ENCODE assay signal across 15 cellular contexts in genomic region chr10:57844387-57844998, GRCh38.
A peak's percentile ranks its signal among the peaks of the same experiment; 100 is the strongest.
DNase-seq lines count a peak whose midpoint lies in the region; ATAC-seq and TF ChIP-seq lines count a peak whose summit lies in the region.
"Had no signal": no experiment of that assay in that cellular context is flagged by ENCODE, and none has a peak within 500 bp of the region (broad histone marks: within the 10 kb centered on the region; RNA-seq: fewer than 3 reads in every experiment).

No MANE protein-coding gene starts in this region.

- ATAC-seq in mucosa of descending colon, result peak; percentile 23
- ATAC-seq in GM21723 (IDR thresholded peaks at IDR 0.05; ENCODE audit: unreplicated experiment), result no peak
- ATAC-seq: HCT116, PC-3 had no signal

- H3K4me1 ChIP-seq in HAP-1 (peaks cover 70% of the 10 kb centered on the region), mucosa of descending colon (ENCODE audit: low read depth) (peaks cover 4% of the 10 kb centered on the region)
- H3K4me1 ChIP-seq: SJSA1 had no signal

- no peak overlapping the region for H3K4me3 ChIP-seq in HAP-1
- no peak overlapping the region for H3K4me3 ChIP-seq in mucosa of descending colon
- H3K4me3 ChIP-seq: SJSA1 had no signal

- H3K27me3 ChIP-seq in HAP-1 (ENCODE audit: low read depth), result no peaks in the 10 kb centered on the region

- DNase-seq in HAP-1 (ENCODE audit: low spot score in 2 of 2) (peak; percentile 42 to 68), NCI-H69 (lab: John Stamatoyannopoulos, UW) (peak; percentile 35), left kidney (ENCODE audit: low read depth, low spot score) (peak; percentile 2), mucosa of descending colon (no peak), ACHN (no peak), NCI-H510A (lab: John Stamatoyannopoulos, UW) (no peak), cerebellum (ENCODE audit: low spot score) (no peak)
- DNase-seq: AML-193, DMS153, NCI-H2029, NCI-H510A treated with DMSO at 0.1 percent for 48 hours, PC-3 had no signal

- H3K36me3 ChIP-seq in HAP-1 (replicated peaks) (no peaks in the 10 kb centered on the region), mucosa of descending colon (ENCODE audit: low read depth) (no peaks in the 10 kb centered on the region)
- H3K36me3 ChIP-seq: SJSA1 had no signal

- in situ Hi-C loops in HAP-1 (cut with MboI; ENCODE audit: low sequenced_read_pairs), result loop anchor here (25.0 kb wide), 1 partner anchor 507 kb away; no protein-coding TSS in a partner anchor
- in situ Hi-C loops in ACHN (cut with HindIII; ENCODE audit: low pct_ligation_motif_present, low pct_unique_long_range_greater_than_20kb, low sequenced_read_pairs), result no loop called here

- no peak for TF ChIP-seq CTCF in mucosa of descending colon (IDR thresholded peaks at IDR 0.05)

- H3K9me3 ChIP-seq in HAP-1, result peaks cover 2% of the 10 kb centered on the region
- H3K9me3 ChIP-seq in mucosa of descending colon, result no peaks in the 10 kb centered on the region
- H3K9me3 ChIP-seq: SJSA1 had no signal

- intact Hi-C loops in mucosa of descending colon (cut with DNase I, micrococcal nuclease), result no loop called here

Comparison
In these comparisons a context has a peak if more than half of its experiments do, and no peak if none do; other contexts are left out.
1. DNase-seq: peak in HAP-1 (2 of 2), NCI-H69 (single experiment) and left kidney (single experiment); none in mucosa of descending colon (0 of 3), ACHN (single experiment), NCI-H510A (single experiment) and cerebellum (single experiment).